ENCODE assay signal across 8 cellular contexts in the genomic region with DNA sequence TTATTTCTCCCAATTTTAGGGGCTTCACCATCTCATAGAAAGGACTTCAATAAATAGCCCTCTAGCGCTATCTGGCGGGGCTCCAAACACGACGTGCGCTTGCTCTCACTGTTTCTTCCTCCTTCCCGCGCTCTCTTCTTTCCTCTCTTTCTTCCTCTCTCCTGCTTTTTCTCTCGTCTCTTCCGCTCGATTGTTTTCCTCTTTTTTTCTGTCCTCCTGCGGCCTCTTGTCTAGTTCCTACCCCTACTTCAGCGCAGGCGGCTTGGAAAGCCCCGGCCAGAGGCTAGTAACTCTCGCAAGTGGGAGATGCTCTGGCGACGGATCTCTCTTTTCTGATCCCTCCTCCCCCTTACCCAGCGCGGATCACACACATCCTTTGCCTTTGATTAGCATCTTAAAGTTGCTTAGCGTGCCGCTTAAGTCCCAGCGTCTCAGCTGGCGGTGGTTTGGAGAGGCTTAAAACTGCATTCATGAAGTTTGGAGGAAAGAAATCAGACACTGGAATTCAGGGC. TPM values are rescaled to one million over a fixed set of nuclear protein-coding genes. Genes with fewer than 3 reads are reported as not detected.
DNase-seq lines count a peak whose midpoint lies in the region; ATAC-seq, FAIRE-seq and TF ChIP-seq lines count a peak whose summit lies in the region.

No MANE protein-coding gene starts in this region.

- H3K4me1 Mint-ChIP-seq in activated naive CD4-positive, alpha-beta T cell treated with anti-CD3 and anti-CD28 coated beads, Interleukin-2, amount 10 ng/mL, durations not matched to agents 7 days and 5 days: peaks cover 8% of the 10 kb centered on the region
- peaks cover 13% of the 10 kb centered on the region for H3K4me1 Mint-ChIP-seq in astrocyte (ENCODE audit: low read depth, unreplicated experiment)

- H3K9me3 ChIP-seq in astrocyte (ENCODE audit: insufficient read depth, low read depth, low read length): no peaks in the 10 kb centered on the region
- H3K9me3 ChIP-seq in kidney (ENCODE audit: control insufficient read depth in 1 of 2, low read length in 2 of 2): no peaks in the 10 kb centered on the region
- H3K9me3 ChIP-seq in upper lobe of right lung: no peaks in the 10 kb centered on the region

- no peak for ATAC-seq in upper lobe of right lung
- ATAC-seq in GM21390 (IDR thresholded peaks at IDR 0.05; ENCODE audit: unreplicated experiment): no peak
- no peak for ATAC-seq in HG03025 (IDR thresholded peaks at IDR 0.05; ENCODE audit: low FRiP score, unreplicated experiment)

- H3K9me3 Mint-ChIP-seq in activated naive CD4-positive, alpha-beta T cell treated with anti-CD3 and anti-CD28 coated beads, Interleukin-2, amount 10 ng/mL, durations not matched to agents 7 days and 5 days: peaks cover 4% of the 10 kb centered on the region
- H3K9me3 Mint-ChIP-seq in astrocyte (ENCODE audit: unreplicated experiment): no peaks in the 10 kb centered on the region

- FAIRE-seq in astrocyte (lab: Jason Lieb, UNC) (no peak), kidney (lab: Jason Lieb, UNC) (no peak)

- intact Hi-C loops in kidney (cut with DNase I): loop anchor here (10.0 kb wide), 1 partner anchor 222 kb away; no protein-coding TSS in a partner anchor
- intact Hi-C loops in upper lobe of right lung (cut with DNase I): no loop called here

- H4K20me1 ChIP-seq in astrocyte (ENCODE audit: insufficient read depth, low read length): peaks cover 15% of the 10 kb centered on the region

- TF ChIP-seq CTCF in astrocyte (IDR thresholded peaks at IDR 0.05; ENCODE audit: insufficient read depth, low read depth, low read length) (no peak), kidney (IDR thresholded peaks at IDR 0.05; ENCODE audit: borderline replicate concordance, extremely low read depth, insufficient read depth) (peak; percentile 28), upper lobe of right lung (IDR thresholded peaks at IDR 0.05) (peak; percentile 31)

- peak overlapping the region; percentile 40 for H2AFZ ChIP-seq in astrocyte (ENCODE audit: low read depth, low read length)

- H3K4me2 ChIP-seq in astrocyte (ENCODE audit: low read length): peak overlapping the region; percentile 99

- H3K27me3 ChIP-seq in astrocyte (ENCODE audit: insufficient read depth, low read length) (peaks cover 58% of the 10 kb centered on the region), upper lobe of right lung (peaks cover 63% of the 10 kb centered on the region)

- H3K4me3 ChIP-seq in astrocyte (ENCODE audit: insufficient read depth, low read depth, low read length) (peak overlapping the region; percentile 52), kidney (ENCODE audit: low read length in 2 of 2) (peak overlapping the region; percentile 21 to 60), upper lobe of right lung (peak overlapping the region; percentile 30)

- H3K36me3 ChIP-seq in astrocyte (ENCODE audit: insufficient read depth, low read length) (no peaks in the 10 kb centered on the region), kidney (ENCODE audit: control insufficient read depth in 1 of 2, insufficient read depth in 2 of 2, low read length in 2 of 2) (no peaks in the 10 kb centered on the region), upper lobe of right lung (no peaks in the 10 kb centered on the region)

- H3K79me2 ChIP-seq in astrocyte (ENCODE audit: insufficient read depth, low read length): peaks cover 52% of the 10 kb centered on the region

- H3K27me3 Mint-ChIP-seq in activated naive CD4-positive, alpha-beta T cell treated with anti-CD3 and anti-CD28 coated beads, Interleukin-2, amount 10 ng/mL, durations not matched to agents 7 days and 5 days: peaks cover 99% of the 10 kb centered on the region
- peaks cover 83% of the 10 kb centered on the region for H3K27me3 Mint-ChIP-seq in astrocyte (ENCODE audit: low read depth, unreplicated experiment)

- H3K9ac ChIP-seq in astrocyte (ENCODE audit: low read length) (peak overlapping the region; percentile 68), kidney (ENCODE audit: low read length in 2 of 2) (peak overlapping the region; percentile 1 to 30)

- H3K27ac Mint-ChIP-seq in activated naive CD4-positive, alpha-beta T cell treated with anti-CD3 and anti-CD28 coated beads, Interleukin-2, amount 10 ng/mL, durations not matched to agents 7 days and 5 days: peak overlapping the region; percentile 34
- H3K27ac Mint-ChIP-seq in astrocyte (ENCODE audit: unreplicated experiment): no peak overlapping the region

- peak overlapping the region; percentile 6 for H3K27ac ChIP-seq in astrocyte (ENCODE audit: low read depth, low read length)
- peak overlapping the region; percentile 54 to 63 for H3K27ac ChIP-seq in kidney (ENCODE audit: low read depth in 2 of 2, low read length in 2 of 2)
- no peak overlapping the region for H3K27ac ChIP-seq in upper lobe of right lung

- no peak for DNase-seq in activated naive CD4-positive, alpha-beta T cell treated with anti-CD3 and anti-CD28 coated beads, Interleukin-2, amount 10 ng/mL, durations not matched to agents 7 days and 5 days
- DNase-seq in activated naive CD4-positive, alpha-beta T cell (lab: John Stamatoyannopoulos, UW): no peak
- no peak for DNase-seq in astrocyte (ENCODE audit: low read depth)
- peak; percentile 82 for DNase-seq in kidney
- DNase-seq in upper lobe of right lung: no peak
- no peak for DNase-seq in stimulated activated CD4-positive, alpha-beta T cell treated with anti-CD3 and anti-CD28 coated beads, Interleukin-12 subunit alpha, Interleukin-12 subunit beta, amount 100 ng/mL, for 4 hours

- H3K4me1 ChIP-seq in astrocyte (ENCODE audit: insufficient read depth, low read length): peaks cover 15% of the 10 kb centered on the region
- H3K4me1 ChIP-seq in kidney (ENCODE audit: control insufficient read depth in 1 of 2, insufficient read depth in 1 of 2, low read depth in 1 of 2, low read length in 2 of 2): peaks cover 0 to 3% of the 10 kb centered on the region in 2 donors
- H3K4me1 ChIP-seq in upper lobe of right lung: no peaks in the 10 kb centered on the region

- CTCF ChIA-PET in activated naive CD4-positive, alpha-beta T cell treated with anti-CD3 and anti-CD28 coated beads, Interleukin-2, amount 10 ng/mL, durations not matched to agents 7 days and 5 days (lab: Charles Lee): no interaction called here

- peaks cover 11% of the 10 kb centered on the region for H3K36me3 Mint-ChIP-seq in activated naive CD4-positive, alpha-beta T cell treated with anti-CD3 and anti-CD28 coated beads, Interleukin-2, amount 10 ng/mL, durations not matched to agents 7 days and 5 days
- H3K36me3 Mint-ChIP-seq in astrocyte (ENCODE audit: low read depth, unreplicated experiment): no peaks in the 10 kb centered on the region

- no peak overlapping the region for H3K4me3 Mint-ChIP-seq in activated naive CD4-positive, alpha-beta T cell treated with anti-CD3 and anti-CD28 coated beads, Interleukin-2, amount 10 ng/mL, durations not matched to agents 7 days and 5 days
- peak overlapping the region; percentile 67 for H3K4me3 Mint-ChIP-seq in astrocyte (ENCODE audit: unreplicated experiment)

RNA-seq across cellular contexts. Expression of gene MEIS2, which starts 6.2 kb away (rescaled TPM):
- total RNA-seq in astrocyte (30.9 and 35.6 TPM in 2 replicates), kidney (50.9 TPM), upper lobe of right lung (26.7 TPM)
- polyA plus RNA-seq in kidney (ENCODE audit: insufficient read depth, low read depth, low replicate concordance): 14.7 TPM
